23 cellular contexts compared by ENCODE assay signal in genomic region chr4:7737752-7738457, GRCh38.
"Had no signal": no experiment of that assay in that cellular context is flagged by ENCODE, and none has a peak within 500 bp of the region (broad histone marks: within the 10 kb centered on the region; RNA-seq: fewer than 3 reads in every experiment).

No MANE protein-coding gene starts in this region.

- FAIRE-seq: RCC 7860 had no signal

- H3K4me2 ChIP-seq: KMS-11 had no signal

- H3K27me3 ChIP-seq: adrenal gland had no signal

- H3K4me1 ChIP-seq: adrenal gland had no signal

- H3K9me3 ChIP-seq: adrenal gland had no signal

- H3K27ac ChIP-seq: adrenal gland, KMS-11, SK-N-MC, WERI-Rb-1 had no signal

- ATAC-seq: activated CD4-positive, alpha-beta T cell treated with anti-CD3 and anti-CD28 coated beads for 36 hours; activated T-cell treated with anti-CD3 and anti-CD28 coated beads, Interleukin-2, amount 50 U/mL, for 72 hours had no signal

- H3K9ac ChIP-seq: KMS-11 had no signal

- DNase-seq: activated CD4-positive, alpha-beta memory T cell treated with anti-CD3 and anti-CD28 coated beads, Interleukin-2, amount 10 ng/mL, durations not matched to agents 7 days and 5 days; activated CD4-positive, alpha-beta T cell treated with anti-CD3 and anti-CD28 coated beads for 36 hours; activated CD4-positive, alpha-beta T cell treated with anti-CD3 and anti-CD28 coated beads, Interleukin-2, amount 50 U/mL, for 1 hour; activated naive CD4-positive, alpha-beta T cell treated with anti-CD3 and anti-CD28 coated beads, Interleukin-2, amount 50 U/mL, for 16 hours; activated naive CD8-positive, alpha-beta T cell treated with anti-CD3 and anti-CD28 coated beads, Interleukin-2, amount 10 ng/mL, durations not matched to agents 7 days and 5 days; activated T-cell treated with anti-CD3 and anti-CD28 coated beads for 4 hours; activated T-cell treated with anti-CD3 and anti-CD28 coated beads, Interleukin-2, amount 50 U/mL, for 72 hours; adrenal gland; anterior cingulate cortex; caudate nucleus; NCI-H1092 treated with DMSO at 0.1 percent for 48 hours; NCI-H1436; NCI-H1694 treated with DMSO at 0.1 percent for 48 hours; NCI-H2029 treated with DMSO at 0.1 percent for 48 hours; NCI-H510A treated with DMSO at 0.1 percent for 48 hours; NCI-H69; PC-3; SIG-M5; SW 1271; WERI-Rb-1 had no signal

- H3K4me3 ChIP-seq: adrenal gland, SK-N-MC had no signal

- H3K36me3 ChIP-seq: adrenal gland had no signal
